ENCODE assay signal across 8 cellular contexts in genomic region chr1:32981003-32981909, GRCh38. TPM values are rescaled to one million over a fixed set of nuclear protein-coding genes. Genes with fewer than 3 reads are reported as not detected.
A peak's percentile ranks its signal among the peaks of the same experiment; 100 is the strongest.
DNase-seq lines count a peak whose midpoint lies in the region; ATAC-seq and TF ChIP-seq lines count a peak whose summit lies in the region.

No MANE protein-coding gene starts in this region.

- TF ChIP-seq EP300 in stomach (IDR thresholded peaks at IDR 0.05) = no peak

- no peaks in the 10 kb centered on the region for H3K36me3 Mint-ChIP-seq in IgD-negative memory B cell
- no peaks in the 10 kb centered on the region for H3K36me3 Mint-ChIP-seq in WTC11

- TF ChIP-seq POLR2A in stomach (IDR thresholded peaks at IDR 0.05) = peak in 1 of 4 donors; percentile 26

- peak overlapping the region; percentile 39 to 95 (median 64) for H3K4me3 Mint-ChIP-seq in IgD-negative memory B cell
- H3K4me3 Mint-ChIP-seq in WTC11 = no peak overlapping the region

- TF ChIP-seq CTCF in WTC11 (IDR thresholded peaks at IDR 0.05) = no peak
- no peak for TF ChIP-seq CTCF in choroid plexus epithelial cell (conservative IDR thresholded peaks at IDR 0.05; ENCODE audit: low read depth, low read length)
- TF ChIP-seq CTCF in stomach (IDR thresholded peaks at IDR 0.05) = no peak

- CTCF ChIA-PET in WTC11 (lab: Charles Lee) = interaction anchor here (0.7 to 2.2 kb wide), 9 partner anchors 11 to 227 kb away, joined by 3 to 8 read pairs (median 5); partner anchors contain the start of gene RNF19B

- DNase-seq in Daoy (ENCODE audit: low read depth) (peak; percentile 93), WTC11 (ENCODE audit: low spot score) (no peak), choroid plexus epithelial cell (ENCODE audit: low read depth) (peak; percentile 88), mucosa of gallbladder (ENCODE audit: low spot score) (peak; percentile 78), stomach (peak; percentile 70), COLO668 (lab: John Stamatoyannopoulos, UW; ENCODE audit: unreplicated experiment) (no peak)

- POLR2A ChIA-PET in WTC11 (lab: Charles Lee) = interaction anchor here (2.0 kb wide), 1 partner anchor 17 kb away, joined by 8 read pairs; the partner anchor contains the start of gene RNF19B

- H3K27me3 Mint-ChIP-seq in IgD-negative memory B cell = no peaks in the 10 kb centered on the region
- H3K27me3 Mint-ChIP-seq in WTC11 (ENCODE audit: low read depth) = peaks cover 11% of the 10 kb centered on the region; the same call in 1 of the 2 replicates

- H3K9me3 Mint-ChIP-seq in IgD-negative memory B cell (no peaks in the 10 kb centered on the region), WTC11 (no peaks in the 10 kb centered on the region)

- peak; percentile 89 for ATAC-seq in GM21526 (IDR thresholded peaks at IDR 0.05; ENCODE audit: low FRiP score, unreplicated experiment)
- peak; percentile 16 for ATAC-seq in WTC11

- peak overlapping the region; percentile 83 to 90 (median 87) for H3K27ac ChIP-seq in stomach

- H3K4me1 Mint-ChIP-seq in IgD-negative memory B cell (peaks cover 29 to 36% (median 32%) of the 10 kb centered on the region in 3 donors), WTC11 (peaks cover 61% of the 10 kb centered on the region)

- H3K9me3 ChIP-seq in stomach = no peaks in the 10 kb centered on the region

- H3K4me3 ChIP-seq in choroid plexus epithelial cell (ENCODE audit: low read depth, low read length) = no peak overlapping the region
- H3K4me3 ChIP-seq in stomach = no peak overlapping the region

- H3K27ac Mint-ChIP-seq in IgD-negative memory B cell (peak overlapping the region; percentile 71 to 94 (median 75)), WTC11 (peak overlapping the region; percentile 66; the same call in 1 of the 2 replicates)

- peaks cover 14 to 34% (median 20%) of the 10 kb centered on the region in 4 donors for H3K4me1 ChIP-seq in stomach

- 10 to 31% (median 16%) methylated on average over 8 of the region's 8 CpGs for WGBS in stomach, 5 donors

- intact Hi-C loops in stomach (cut with DNase I; ENCODE audit: low total_unique reads) = no loop called here

- no peaks in the 10 kb centered on the region for H3K27me3 ChIP-seq in stomach

- no peaks in the 10 kb centered on the region for H3K36me3 ChIP-seq in stomach

TF ChIP-seq in WTC11, 78 proteins besides CTCF, POLR2A, EP300 and RAD21:
- TF ChIP-seq GTF2I (CRISPR knock-in tag; conservative IDR thresholded peaks at IDR 0.05) (peak; percentile 77), E2F1 (CRISPR knock-in tag; IDR thresholded peaks at IDR 0.05) (no peak)

RNA-seq across cellular contexts. Expression of gene RNF19B, which starts 16.6 kb away (rescaled TPM):
- 18.8 and 20.4 TPM in 2 replicates for total RNA-seq in Daoy (2014; rRNA removed; shearing (Covaris generic))
- polyA plus RNA-seq in IgD-negative memory B cell (2.6 TPM), stomach (10 to 100 TPM in 1 of 3 donors, 1 to 10 TPM in 2; 9.1 to 10.4 (median 9.1) TPM)
- total RNA-seq in WTC11 (2021) (14.8 to 21.9 TPM (median 15.4 TPM) in 3 replicates), mucosa of gallbladder (31.4 TPM), stomach (10 to 100 TPM in 3 of 5 donors, 1 to 10 TPM in 1, under 1 TPM in 1; 0.58 to 29.5 (median 10.3) TPM)

RNA-seq across cellular contexts. Expression of gene AK2, which starts 55.4 kb away (rescaled TPM):
- 339 and 582 TPM in 2 replicates for total RNA-seq in Daoy (2014; rRNA removed; shearing (Covaris generic))
- polyA plus RNA-seq in IgD-negative memory B cell = 112 TPM
- 124 to 132 TPM (median 130 TPM) in 3 replicates for total RNA-seq in WTC11 (2021)
- total RNA-seq in mucosa of gallbladder = 130 TPM
- total RNA-seq in stomach = 100 to 1,000 TPM in 4 of 5 donors, 10 to 100 TPM in 1; 71.0 to 263 (median 124) TPM
- polyA plus RNA-seq in stomach = 100 to 1,000 TPM in 2 of 3 donors, 10 to 100 TPM in 1; 98.8 to 129 (median 107) TPM

Comparison
In these comparisons a context has a peak if more than half of its experiments do, and no peak if none do; other contexts are left out.
1. DNase-seq: peak in Daoy (single experiment), choroid plexus epithelial cell (single experiment), mucosa of gallbladder (single experiment) and stomach (single experiment); none in WTC11 (single experiment) and COLO668 (single experiment).